ENCODE assay signal across 1 cellular context in the genomic region with DNA sequence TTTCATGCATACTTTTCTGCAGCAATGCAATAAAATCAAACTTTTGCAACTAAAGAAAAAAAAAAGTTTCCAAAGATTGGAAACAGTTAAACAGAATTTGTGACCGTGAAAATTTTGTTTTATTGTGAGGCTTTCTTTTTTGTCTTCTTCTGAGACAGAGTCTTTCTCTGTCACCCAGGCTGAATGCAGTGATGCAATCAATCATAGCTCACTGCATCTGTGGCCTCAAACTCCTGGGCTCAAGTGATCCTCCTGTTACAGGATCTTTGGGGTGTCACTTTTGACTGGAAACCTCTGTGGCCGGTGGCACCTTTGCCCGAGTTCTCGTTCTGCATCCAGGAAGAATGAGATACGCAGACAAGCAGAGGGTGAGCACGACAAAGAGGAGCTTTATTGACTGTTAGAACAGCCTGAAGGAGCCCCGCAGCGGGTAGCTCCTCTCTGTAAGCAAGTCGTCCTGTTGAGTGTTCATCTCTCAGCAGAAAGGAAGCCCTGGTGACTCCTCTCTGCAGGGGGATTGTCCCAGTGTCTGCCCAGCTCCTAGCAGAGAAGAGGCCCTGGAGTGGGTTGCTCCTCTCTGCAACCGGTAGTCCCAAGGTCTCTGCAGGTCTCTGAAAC.
A peak's percentile ranks its signal among the peaks of the same experiment; 100 is the strongest.
TF ChIP-seq lines count a peak whose summit lies in the region.

No MANE protein-coding gene starts in this region.

TF ChIP-seq in HepG2, 621 proteins besides CTCF, POLR2A, EP300 and RAD21 (continues in another document):
- TF ChIP-seq HOXD1 (CRISPR knock-in tag; IDR thresholded peaks at IDR 0.05) (no peak), POLR2G (IDR thresholded peaks at IDR 0.05; ENCODE audit: low read depth, low read length) (no peak), ZNF136 (CRISPR knock-in tag; IDR thresholded peaks at IDR 0.05; ENCODE audit: low read depth) (no peak), HCFC1 (IDR thresholded peaks at IDR 0.05; ENCODE audit: low read depth, low read length) (no peak), ONECUT2 (CRISPR knock-in tag; IDR thresholded peaks at IDR 0.05) (no peak), ZNF543 (CRISPR knock-in tag; IDR thresholded peaks at IDR 0.05) (no peak), PCBP2 (optimal IDR thresholded peaks at IDR 0.05; ENCODE audit: low read depth, low read length, poor library complexity, severe bottlenecking) (no peak), ZNF557 (CRISPR knock-in tag; IDR thresholded peaks at IDR 0.05) (no peak), BRCA1 (CRISPR knock-in tag; IDR thresholded peaks at IDR 0.05) (no peak), ZKSCAN8 (CRISPR knock-in tag; IDR thresholded peaks at IDR 0.05; ENCODE audit: borderline replicate concordance) (no peak), ARNT2 (CRISPR knock-in tag; IDR thresholded peaks at IDR 0.05; ENCODE audit: low read depth) (0 out of 2 replicates have a peak, but pooled peaks have one; percentile 17), ZNF451 (CRISPR knock-in tag; IDR thresholded peaks at IDR 0.05) (no peak), NPAS2 (CRISPR knock-in tag; IDR thresholded peaks at IDR 0.05; ENCODE audit: borderline replicate concordance) (no peak), REXO4 (CRISPR knock-in tag; IDR thresholded peaks at IDR 0.05; ENCODE audit: borderline replicate concordance) (no peak), KLF16 (CRISPR knock-in tag; IDR thresholded peaks at IDR 0.05) (peak in 1 of 2 experiments; percentile 52; a peak in 1 of 4 replicates), SP5 (CRISPR knock-in tag; IDR thresholded peaks at IDR 0.05; ENCODE audit: borderline replicate concordance, low read depth) (no peak), ZNF660 (CRISPR knock-in tag; IDR thresholded peaks at IDR 0.05; ENCODE audit: borderline replicate concordance, low read depth) (no peak), HMG20B (CRISPR knock-in tag; conservative IDR thresholded peaks at IDR 0.05) (no peak), SMARCE1 (IDR thresholded peaks at IDR 0.05; ENCODE audit: borderline replicate concordance) (no peak), ZNF883 (CRISPR knock-in tag; IDR thresholded peaks at IDR 0.05; ENCODE audit: not compliant biosample characterization) (no peak), ATF7 (IDR thresholded peaks at IDR 0.05) (peak; percentile 32), ATF7 (CRISPR knock-in tag; IDR thresholded peaks at IDR 0.05) (no peak), ZNF678 (CRISPR knock-in tag; IDR thresholded peaks at IDR 0.05) (no peak), NFKB2 (CRISPR knock-in tag; IDR thresholded peaks at IDR 0.05; ENCODE audit: borderline replicate concordance) (no peak), SMAD3 (CRISPR knock-in tag; IDR thresholded peaks at IDR 0.05) (peak; percentile 39; the same call in 1 of the 2 replicates), MATR3 (CRISPR knock-in tag; IDR thresholded peaks at IDR 0.05) (no peak), ZNF124 (CRISPR knock-in tag; IDR thresholded peaks at IDR 0.05) (0 out of 2 replicates have a peak, but pooled peaks have one; percentile 50), ZNF570 (CRISPR knock-in tag; IDR thresholded peaks at IDR 0.05; ENCODE audit: borderline replicate concordance) (no peak), CAMTA2 (CRISPR knock-in tag; IDR thresholded peaks at IDR 0.05; ENCODE audit: borderline replicate concordance) (no peak), NAIF1 (CRISPR knock-in tag; IDR thresholded peaks at IDR 0.05; ENCODE audit: borderline replicate concordance) (no peak), KLF15 (CRISPR knock-in tag; IDR thresholded peaks at IDR 0.05; ENCODE audit: borderline replicate concordance) (no peak), RCOR2 (CRISPR knock-in tag; IDR thresholded peaks at IDR 0.05) (no peak), ETV5 (CRISPR knock-in tag; IDR thresholded peaks at IDR 0.05; ENCODE audit: borderline replicate concordance) (no peak), U2AF2 (IDR thresholded peaks at IDR 0.05; ENCODE audit: low read depth, low read length) (no peak), ZNF263 (CRISPR knock-in tag; IDR thresholded peaks at IDR 0.05) (0 out of 2 replicates have a peak, but pooled peaks have one; percentile 15), NR2F6 (IDR thresholded peaks at IDR 0.05) (no peak), NR2F6 (CRISPR knock-in tag; IDR thresholded peaks at IDR 0.05) (no peak)
- TF ChIP-seq, protein P1, sequence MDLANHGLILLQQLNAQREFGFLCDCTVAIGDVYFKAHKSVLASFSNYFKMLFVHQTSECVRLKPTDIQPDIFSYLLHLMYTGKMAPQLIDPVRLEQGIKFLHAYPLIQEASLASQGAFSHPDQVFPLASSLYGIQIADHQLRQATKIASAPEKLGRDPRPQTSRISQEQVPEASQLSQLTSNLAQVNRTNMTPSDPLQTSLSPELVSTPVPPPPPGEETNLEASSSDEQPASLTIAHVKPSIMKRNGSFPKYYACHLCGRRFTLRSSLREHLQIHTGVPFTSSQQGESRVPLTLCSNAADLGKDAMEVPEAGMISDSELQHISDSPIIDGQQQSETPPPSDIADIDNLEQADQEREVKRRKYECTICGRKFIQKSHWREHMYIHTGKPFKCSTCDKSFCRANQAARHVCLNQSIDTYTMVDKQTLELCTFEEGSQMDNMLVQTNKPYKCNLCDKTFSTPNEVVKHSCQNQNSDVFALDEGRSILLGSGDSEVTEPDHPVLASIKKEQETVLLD (CRISPR knock-in tag; IDR thresholded peaks at IDR 0.05; ENCODE audit: low read depth): no peak
- TF ChIP-seq, protein P2, sequence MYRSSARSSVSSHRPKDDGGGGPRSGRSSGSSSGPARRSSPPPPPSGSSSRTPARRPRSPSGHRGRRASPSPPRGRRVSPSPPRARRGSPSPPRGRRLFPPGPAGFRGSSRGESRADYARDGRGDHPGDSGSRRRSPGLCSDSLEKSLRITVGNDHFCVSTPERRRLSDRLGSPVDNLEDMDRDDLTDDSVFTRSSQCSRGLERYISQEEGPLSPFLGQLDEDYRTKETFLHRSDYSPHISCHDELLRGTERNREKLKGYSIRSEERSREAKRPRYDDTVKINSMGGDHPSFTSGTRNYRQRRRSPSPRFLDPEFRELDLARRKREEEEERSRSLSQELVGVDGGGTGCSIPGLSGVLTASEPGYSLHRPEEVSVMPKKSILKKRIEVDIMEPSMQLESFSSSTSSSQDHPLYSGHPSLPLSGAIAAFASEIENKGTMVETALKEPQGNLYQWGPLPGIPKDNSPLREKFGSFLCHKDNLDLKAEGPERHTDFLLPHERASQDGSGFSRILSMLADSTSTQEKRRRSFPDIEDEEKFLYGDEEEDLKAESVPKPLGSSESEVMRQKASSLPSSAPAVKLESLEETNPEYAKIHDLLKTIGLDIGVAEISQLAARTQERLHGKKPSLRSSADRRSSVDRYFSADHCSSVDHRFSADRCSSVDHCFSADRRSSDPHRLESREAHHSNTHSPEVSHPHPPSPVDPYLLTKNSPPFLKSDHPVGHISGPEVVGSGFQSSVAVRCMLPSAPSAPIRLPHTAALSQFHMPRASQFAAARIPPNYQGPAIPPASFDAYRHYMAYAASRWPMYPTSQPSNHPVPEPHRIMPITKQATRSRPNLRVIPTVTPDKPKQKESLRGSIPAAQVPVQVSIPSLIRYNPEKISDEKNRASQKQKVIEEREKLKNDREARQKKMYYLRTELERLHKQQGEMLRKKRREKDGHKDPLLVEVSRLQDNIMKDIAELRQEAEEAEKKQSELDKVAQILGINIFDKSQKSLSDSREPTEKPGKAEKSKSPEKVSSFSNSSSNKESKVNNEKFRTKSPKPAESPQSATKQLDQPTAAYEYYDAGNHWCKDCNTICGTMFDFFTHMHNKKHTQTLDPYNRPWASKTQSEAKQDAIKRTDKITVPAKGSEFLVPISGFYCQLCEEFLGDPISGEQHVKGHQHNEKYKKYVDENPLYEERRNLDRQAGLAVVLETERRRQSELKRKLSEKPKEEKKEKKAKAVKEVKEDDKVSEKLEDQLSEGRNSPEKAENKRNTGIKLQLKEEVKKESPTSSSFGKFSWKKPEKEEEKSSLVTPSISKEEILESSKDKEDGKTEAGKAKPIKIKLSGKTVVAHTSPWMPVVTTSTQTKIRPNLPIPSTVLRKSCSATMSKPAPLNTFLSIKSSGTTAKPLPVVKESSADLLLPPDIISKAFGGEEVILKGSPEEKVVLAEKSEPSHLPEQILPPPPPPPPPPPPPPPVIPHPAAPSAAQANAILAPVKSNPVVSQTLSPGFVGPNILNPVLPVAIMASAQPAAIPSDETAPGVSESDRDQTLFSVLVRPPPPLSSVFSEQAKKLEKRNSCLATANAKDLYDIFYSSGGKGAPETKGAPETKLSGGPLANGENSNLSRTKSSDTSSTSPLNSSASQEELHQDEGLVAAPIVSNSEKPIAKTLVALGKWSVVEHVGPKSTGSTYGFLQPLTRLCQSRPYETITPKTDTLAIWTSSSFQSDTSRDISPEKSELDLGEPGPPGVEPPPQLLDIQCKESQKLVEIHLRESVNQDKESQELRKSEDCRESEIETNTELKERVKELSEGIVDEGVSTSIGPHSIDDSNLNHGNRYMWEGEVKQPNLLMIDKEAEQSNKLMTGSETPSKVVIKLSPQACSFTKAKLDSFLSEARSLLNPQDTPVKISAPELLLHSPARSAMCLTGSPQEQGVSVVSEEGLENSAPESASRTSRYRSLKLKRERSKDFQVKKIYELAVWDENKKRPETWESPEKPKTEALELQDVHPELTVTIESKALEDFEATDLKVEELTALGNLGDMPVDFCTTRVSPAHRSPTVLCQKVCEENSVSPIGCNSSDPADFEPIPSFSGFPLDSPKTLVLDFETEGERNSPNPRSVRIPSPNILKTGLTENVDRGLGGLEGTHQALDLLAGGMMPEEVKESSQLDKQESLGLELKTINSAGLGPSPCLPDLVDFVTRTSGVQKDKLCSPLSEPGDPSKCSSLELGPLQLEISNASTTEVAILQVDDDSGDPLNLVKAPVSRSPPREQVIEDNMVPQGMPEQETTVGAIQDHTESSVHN (CRISPR knock-in tag; IDR thresholded peaks at IDR 0.05): no peak
- TF ChIP-seq, protein P3, sequence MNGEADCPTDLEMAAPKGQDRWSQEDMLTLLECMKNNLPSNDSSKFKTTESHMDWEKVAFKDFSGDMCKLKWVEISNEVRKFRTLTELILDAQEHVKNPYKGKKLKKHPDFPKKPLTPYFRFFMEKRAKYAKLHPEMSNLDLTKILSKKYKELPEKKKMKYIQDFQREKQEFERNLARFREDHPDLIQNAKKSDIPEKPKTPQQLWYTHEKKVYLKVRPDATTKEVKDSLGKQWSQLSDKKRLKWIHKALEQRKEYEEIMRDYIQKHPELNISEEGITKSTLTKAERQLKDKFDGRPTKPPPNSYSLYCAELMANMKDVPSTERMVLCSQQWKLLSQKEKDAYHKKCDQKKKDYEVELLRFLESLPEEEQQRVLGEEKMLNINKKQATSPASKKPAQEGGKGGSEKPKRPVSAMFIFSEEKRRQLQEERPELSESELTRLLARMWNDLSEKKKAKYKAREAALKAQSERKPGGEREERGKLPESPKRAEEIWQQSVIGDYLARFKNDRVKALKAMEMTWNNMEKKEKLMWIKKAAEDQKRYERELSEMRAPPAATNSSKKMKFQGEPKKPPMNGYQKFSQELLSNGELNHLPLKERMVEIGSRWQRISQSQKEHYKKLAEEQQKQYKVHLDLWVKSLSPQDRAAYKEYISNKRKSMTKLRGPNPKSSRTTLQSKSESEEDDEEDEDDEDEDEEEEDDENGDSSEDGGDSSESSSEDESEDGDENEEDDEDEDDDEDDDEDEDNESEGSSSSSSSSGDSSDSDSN (CRISPR knock-in tag; IDR thresholded peaks at IDR 0.05): no peak
- TF ChIP-seq, protein P4, sequence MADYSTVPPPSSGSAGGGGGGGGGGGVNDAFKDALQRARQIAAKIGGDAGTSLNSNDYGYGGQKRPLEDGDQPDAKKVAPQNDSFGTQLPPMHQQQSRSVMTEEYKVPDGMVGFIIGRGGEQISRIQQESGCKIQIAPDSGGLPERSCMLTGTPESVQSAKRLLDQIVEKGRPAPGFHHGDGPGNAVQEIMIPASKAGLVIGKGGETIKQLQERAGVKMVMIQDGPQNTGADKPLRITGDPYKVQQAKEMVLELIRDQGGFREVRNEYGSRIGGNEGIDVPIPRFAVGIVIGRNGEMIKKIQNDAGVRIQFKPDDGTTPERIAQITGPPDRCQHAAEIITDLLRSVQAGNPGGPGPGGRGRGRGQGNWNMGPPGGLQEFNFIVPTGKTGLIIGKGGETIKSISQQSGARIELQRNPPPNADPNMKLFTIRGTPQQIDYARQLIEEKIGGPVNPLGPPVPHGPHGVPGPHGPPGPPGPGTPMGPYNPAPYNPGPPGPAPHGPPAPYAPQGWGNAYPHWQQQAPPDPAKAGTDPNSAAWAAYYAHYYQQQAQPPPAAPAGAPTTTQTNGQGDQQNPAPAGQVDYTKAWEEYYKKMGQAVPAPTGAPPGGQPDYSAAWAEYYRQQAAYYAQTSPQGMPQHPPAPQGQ (CRISPR knock-in tag; IDR thresholded peaks at IDR 0.05; ENCODE audit: borderline replicate concordance): no peak
- TF ChIP-seq, protein P5, sequence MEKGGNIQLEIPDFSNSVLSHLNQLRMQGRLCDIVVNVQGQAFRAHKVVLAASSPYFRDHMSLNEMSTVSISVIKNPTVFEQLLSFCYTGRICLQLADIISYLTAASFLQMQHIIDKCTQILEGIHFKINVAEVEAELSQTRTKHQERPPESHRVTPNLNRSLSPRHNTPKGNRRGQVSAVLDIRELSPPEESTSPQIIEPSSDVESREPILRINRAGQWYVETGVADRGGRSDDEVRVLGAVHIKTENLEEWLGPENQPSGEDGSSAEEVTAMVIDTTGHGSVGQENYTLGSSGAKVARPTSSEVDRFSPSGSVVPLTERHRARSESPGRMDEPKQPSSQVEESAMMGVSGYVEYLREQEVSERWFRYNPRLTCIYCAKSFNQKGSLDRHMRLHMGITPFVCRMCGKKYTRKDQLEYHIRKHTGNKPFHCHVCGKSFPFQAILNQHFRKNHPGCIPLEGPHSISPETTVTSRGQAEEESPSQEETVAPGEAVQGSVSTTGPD (CRISPR knock-in tag; IDR thresholded peaks at IDR 0.05): no peak
- TF ChIP-seq, protein P6, sequence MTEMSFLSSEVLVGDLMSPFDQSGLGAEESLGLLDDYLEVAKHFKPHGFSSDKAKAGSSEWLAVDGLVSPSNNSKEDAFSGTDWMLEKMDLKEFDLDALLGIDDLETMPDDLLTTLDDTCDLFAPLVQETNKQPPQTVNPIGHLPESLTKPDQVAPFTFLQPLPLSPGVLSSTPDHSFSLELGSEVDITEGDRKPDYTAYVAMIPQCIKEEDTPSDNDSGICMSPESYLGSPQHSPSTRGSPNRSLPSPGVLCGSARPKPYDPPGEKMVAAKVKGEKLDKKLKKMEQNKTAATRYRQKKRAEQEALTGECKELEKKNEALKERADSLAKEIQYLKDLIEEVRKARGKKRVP (CRISPR knock-in tag; IDR thresholded peaks at IDR 0.05): peak in 1 of 2 experiments; percentile 56; a peak in 1 of 4 replicates
- TF ChIP-seq, protein P7, sequence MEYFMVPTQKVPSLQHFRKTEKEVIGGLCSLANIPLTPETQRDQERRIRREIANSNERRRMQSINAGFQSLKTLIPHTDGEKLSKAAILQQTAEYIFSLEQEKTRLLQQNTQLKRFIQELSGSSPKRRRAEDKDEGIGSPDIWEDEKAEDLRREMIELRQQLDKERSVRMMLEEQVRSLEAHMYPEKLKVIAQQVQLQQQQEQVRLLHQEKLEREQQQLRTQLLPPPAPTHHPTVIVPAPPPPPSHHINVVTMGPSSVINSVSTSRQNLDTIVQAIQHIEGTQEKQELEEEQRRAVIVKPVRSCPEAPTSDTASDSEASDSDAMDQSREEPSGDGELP (IDR thresholded peaks at IDR 0.05; ENCODE audit: borderline replicate concordance, low read depth): no peak
- TF ChIP-seq, protein P8, sequence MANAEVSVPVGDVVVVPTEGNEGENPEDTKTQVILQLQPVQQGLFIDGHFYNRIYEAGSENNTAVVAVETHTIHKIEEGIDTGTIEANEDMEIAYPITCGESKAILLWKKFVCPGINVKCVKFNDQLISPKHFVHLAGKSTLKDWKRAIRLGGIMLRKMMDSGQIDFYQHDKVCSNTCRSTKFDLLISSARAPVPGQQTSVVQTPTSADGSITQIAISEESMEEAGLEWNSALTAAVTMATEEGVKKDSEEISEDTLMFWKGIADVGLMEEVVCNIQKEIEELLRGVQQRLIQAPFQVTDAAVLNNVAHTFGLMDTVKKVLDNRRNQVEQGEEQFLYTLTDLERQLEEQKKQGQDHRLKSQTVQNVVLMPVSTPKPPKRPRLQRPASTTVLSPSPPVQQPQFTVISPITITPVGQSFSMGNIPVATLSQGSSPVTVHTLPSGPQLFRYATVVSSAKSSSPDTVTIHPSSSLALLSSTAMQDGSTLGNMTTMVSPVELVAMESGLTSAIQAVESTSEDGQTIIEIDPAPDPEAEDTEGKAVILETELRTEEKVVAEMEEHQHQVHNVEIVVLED (CRISPR knock-in tag; IDR thresholded peaks at IDR 0.05; ENCODE audit: borderline replicate concordance): no peak
